Comparison of ENCODE assay signal across 17 cellular contexts in genomic region chr17:6297960-6298359, GRCh38.
"Had no signal": no experiment of that assay in that cellular context is flagged by ENCODE, and none has a peak within 500 bp of the region (broad histone marks: within the 10 kb centered on the region; RNA-seq: fewer than 3 reads in every experiment).

No MANE protein-coding gene starts in this region.

- ATAC-seq: HepG2 had no signal

- DNase-seq: IMR-90, Karpas-422, KG1, MG63, NCI-H1092 treated with DMSO at 0.1 percent for 48 hours, NCI-H1436, NCI-H187, NCI-H2029, NCI-H2081 treated with DMSO at 0.1 percent for 48 hours, NCI-H2227 treated with DMSO at 0.1 percent for 48 hours, NCI-H524, NCI-H526 treated with DMSO at 0.1 percent for 48 hours, NCI-H774, Right ventricle myocardium superior, RPMI8226, SIG-M5 had no signal
